ENCODE assay signal across 9 cellular contexts in the genomic region with DNA sequence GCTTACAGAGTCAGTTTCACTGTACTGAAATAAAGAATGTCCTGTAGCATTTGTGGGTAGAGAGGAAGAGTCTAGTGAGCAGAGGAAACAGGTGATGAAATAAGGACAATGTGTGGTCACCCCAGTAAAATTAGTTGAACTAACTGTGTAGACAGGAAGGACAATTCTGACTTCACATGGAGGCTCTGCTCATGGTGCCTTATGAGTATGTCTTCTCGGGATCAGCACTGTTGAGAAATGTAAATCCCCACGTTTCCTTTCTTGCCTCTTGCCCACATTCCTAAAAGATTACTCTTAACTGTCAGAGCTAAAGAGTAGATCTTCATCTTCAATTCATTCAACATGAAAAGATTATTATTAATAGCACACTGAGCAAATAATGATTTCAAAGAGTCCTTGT.
DNase-seq lines count a peak whose midpoint lies in the region; ATAC-seq, FAIRE-seq and TF ChIP-seq lines count a peak whose summit lies in the region.
"Had no signal": no experiment of that assay in that cellular context is flagged by ENCODE, and none has a peak within 500 bp of the region (broad histone marks: within the 10 kb centered on the region; RNA-seq: fewer than 3 reads in every experiment).

No MANE protein-coding gene starts in this region.

- H3K4me1 Mint-ChIP-seq in HFFc6 (ENCODE audit: low read depth) (peaks cover 68% of the 10 kb centered on the region), T-helper 17 cell (no peaks in the 10 kb centered on the region), T-cell (no peaks in the 10 kb centered on the region)

- no peaks in the 10 kb centered on the region for H3K36me3 ChIP-seq in kidney (ENCODE audit: control insufficient read depth in 1 of 2, insufficient read depth in 2 of 2, low read length in 2 of 2)

- intact Hi-C loops in kidney (cut with DNase I): no loop called here

- no peak overlapping the region for H3K4me3 ChIP-seq in kidney (ENCODE audit: low read length in 2 of 2)

- no peaks in the 10 kb centered on the region for H3K9me3 Mint-ChIP-seq in HFFc6
- H3K9me3 Mint-ChIP-seq in T-cell: peaks cover 0 to 9% (median 8%) of the 10 kb centered on the region in 3 donors

- H3K36me3 Mint-ChIP-seq in HFFc6 (ENCODE audit: low read depth) (peaks cover 5% of the 10 kb centered on the region; the same call in 1 of the 2 replicates), T-helper 17 cell (ENCODE audit: low read depth) (no peaks in the 10 kb centered on the region), T-cell (no peaks in the 10 kb centered on the region)

- TF ChIP-seq CTCF in HFFc6 (IDR thresholded peaks at IDR 0.05) (no peak), kidney (IDR thresholded peaks at IDR 0.05; ENCODE audit: borderline replicate concordance, extremely low read depth, insufficient read depth) (no peak)

- POLR2A ChIA-PET in T-cell (lab: Charles Lee): no interaction called here

- FAIRE-seq in kidney (lab: Jason Lieb, UNC): no peak

- DNase-seq in A172 (ENCODE audit: low spot score): peak; percentile 72
- DNase-seq in HFFc6: peak; percentile 72
- peak; percentile 58 for DNase-seq in SKM-1 treated with dmso at 0.1 percent for 144 hours (lab: John Stamatoyannopoulos, UW; ENCODE audit: unreplicated experiment)
- DNase-seq in foreskin melanocyte: peak; percentile 48
- no peak for DNase-seq in HK-2 (ENCODE audit: unreplicated experiment)
- no peak for DNase-seq in kidney
- DNase-seq in T-helper 17 cell: no peak
- DNase-seq in T-cell: no peak
- DNase-seq: NCI-H1436 had no signal

- no peaks in the 10 kb centered on the region for H3K9me3 ChIP-seq in kidney (ENCODE audit: control insufficient read depth in 1 of 2, low read length in 2 of 2)
- no peaks in the 10 kb centered on the region for H3K9me3 ChIP-seq in T-helper 17 cell (ENCODE audit: control insufficient read depth, low read length, poor library complexity, severe bottlenecking)

- ATAC-seq in T-helper 17 cell: no peak
- ATAC-seq in T-cell (replicated peaks in 1 of 4): no peak

- no peaks in the 10 kb centered on the region for H3K4me1 ChIP-seq in kidney (ENCODE audit: control insufficient read depth in 1 of 2, insufficient read depth in 1 of 2, low read depth in 1 of 2, low read length in 2 of 2)

- peak overlapping the region; percentile 92 for H3K27ac Mint-ChIP-seq in HFFc6
- no peak overlapping the region for H3K27ac Mint-ChIP-seq in T-helper 17 cell
- no peak overlapping the region for H3K27ac Mint-ChIP-seq in T-cell

- H3K9ac ChIP-seq in kidney (ENCODE audit: low read length in 2 of 2): no peak overlapping the region

- H3K4me3 Mint-ChIP-seq in HFFc6 (peak overlapping the region; percentile 54), T-helper 17 cell (no peak overlapping the region), T-cell (no peak overlapping the region)

- H3K27ac ChIP-seq in kidney (ENCODE audit: low read depth in 2 of 2, low read length in 2 of 2): no peak overlapping the region

- CTCF ChIA-PET in T-cell (lab: Charles Lee): no interaction called here

- H3K27me3 Mint-ChIP-seq in HFFc6 (ENCODE audit: insufficient read depth) (peaks cover 2% of the 10 kb centered on the region), T-helper 17 cell (no peaks in the 10 kb centered on the region), T-cell (no peaks in the 10 kb centered on the region)

Comparison
In these comparisons a context has a peak if more than half of its experiments do, and no peak if none do; other contexts are left out.
1. DNase-seq: peak in A172 (single experiment), HFFc6 (single experiment), SKM-1 treated with dmso at 0.1 percent for 144 hours (single experiment) and foreskin melanocyte (single experiment); none in HK-2 (single experiment), kidney (single experiment), T-helper 17 cell (0 of 3) and T-cell (0 of 34).